ENCODE assay signal across 8 cellular contexts in genomic region chr7:30061786-30062185, GRCh38. TPM values are rescaled to one million over a fixed set of nuclear protein-coding genes. Genes with fewer than 3 reads are reported as not detected.
DNase-seq lines count a peak whose midpoint lies in the region; ATAC-seq and TF ChIP-seq lines count a peak whose summit lies in the region.
"Not testable (repeated sequence)": the region's sequence is repeated elsewhere in the genome, so short reads cannot be mapped to it uniquely, and the experiment has no call there.

No MANE protein-coding gene starts in this region.

- TF ChIP-seq RAD21 in liver (IDR thresholded peaks at IDR 0.05): peak; percentile 69 to 74

- WGBS in liver: 17% methylated on average over 3 of the region's 3 CpGs

- H3K9me3 ChIP-seq in CD8-positive, alpha-beta T cell (ENCODE audit: low read length); PC-9 (ENCODE audit: insufficient read depth, low read depth); liver (ENCODE audit: control insufficient read depth in 4 of 4, low read length in 3 of 4): not testable (repeated sequence)

- not testable (repeated sequence) for H3K9ac ChIP-seq in liver (ENCODE audit: low read depth in 1 of 2, low read length in 2 of 2)

- H3K27me3 ChIP-seq in CD8-positive, alpha-beta T cell (ENCODE audit: insufficient read depth, low read length); PC-9 (ENCODE audit: insufficient read depth, low read depth); liver (ENCODE audit: control insufficient read depth in 4 of 4, insufficient read depth in 4 of 4, low read length in 3 of 4): not testable (repeated sequence)

- not testable (repeated sequence) for H3K4me3 ChIP-seq in CD8-positive, alpha-beta T cell (ENCODE audit: low read depth, low read length); PC-9; liver (ENCODE audit: low read depth in 1 of 3, low read length in 3 of 3)

- H3K4me1 Mint-ChIP-seq in CD8-positive, alpha-beta T cell (ENCODE audit: low read depth); effector memory CD8-positive, alpha-beta T cell (ENCODE audit: low read depth in 2 of 2): not testable (repeated sequence)

- DNase-seq in CD8-positive, alpha-beta T cell: peak; percentile 2 to 60 (median 38)
- DNase-seq in HT1080 (ENCODE audit: low read depth) (peak; percentile 25), PC-9 (peak in 1 of 2 experiments; percentile 42), activated T-cell treated with anti-CD3 and anti-CD28 coated beads for 1 hour (ENCODE audit: low read depth) (peak; percentile 16)
- DNase-seq in effector memory CD8-positive, alpha-beta T cell: peak; percentile 10 to 20 (median 10)
- DNase-seq in stimulated activated CD4-positive, alpha-beta T cell treated with anti-CD3 and anti-CD28 coated beads, Interleukin-4, amount 100 ng/mL, for 24 hours: peak; percentile 14

- not testable (repeated sequence) for BruUV-seq in PC-9 (replicated peaks; lab: Mats Ljungman, UMichigan)

- H4K20me1 ChIP-seq in PC-9 (ENCODE audit: insufficient read depth): not testable (repeated sequence)

- H3K27ac ChIP-seq in CD8-positive, alpha-beta T cell (ENCODE audit: low read depth, low read length); PC-9; liver (ENCODE audit: low read depth in 1 of 2, low read length in 2 of 2): not testable (repeated sequence)

- not testable (repeated sequence) for H3K4me3 Mint-ChIP-seq in CD8-positive, alpha-beta T cell; effector memory CD8-positive, alpha-beta T cell

- H3K4me1 ChIP-seq in CD8-positive, alpha-beta T cell (ENCODE audit: insufficient read depth, low read length); PC-9 (replicated peaks; ENCODE audit: insufficient read depth); liver (ENCODE audit: control insufficient read depth in 4 of 4, insufficient read depth in 4 of 4, low read length in 3 of 4): not testable (repeated sequence)

- H3K36me3 Mint-ChIP-seq in CD8-positive, alpha-beta T cell: peaks cover 32% of the 10 kb centered on the region
- peaks cover 11% of the 10 kb centered on the region for H3K36me3 Mint-ChIP-seq in effector memory CD8-positive, alpha-beta T cell (ENCODE audit: insufficient read depth)

- H3K9me2 ChIP-seq in PC-9 (ENCODE audit: insufficient read depth): not testable (repeated sequence)

- not testable (repeated sequence) for H3K36me3 ChIP-seq in CD8-positive, alpha-beta T cell (ENCODE audit: insufficient read depth, low read length); PC-9 (ENCODE audit: low read depth); liver (ENCODE audit: control insufficient read depth in 4 of 4, insufficient read depth in 3 of 4, low read depth in 1 of 4, low read length in 3 of 4)

- not testable (repeated sequence) for H3K27me3 Mint-ChIP-seq in CD8-positive, alpha-beta T cell (ENCODE audit: low read depth); effector memory CD8-positive, alpha-beta T cell

- not testable (repeated sequence) for H3K79me2 ChIP-seq in PC-9 (ENCODE audit: low read depth)

- peak overlapping the region; percentile 32 for H3K27ac Mint-ChIP-seq in CD8-positive, alpha-beta T cell
- not testable (repeated sequence) for H3K27ac Mint-ChIP-seq in effector memory CD8-positive, alpha-beta T cell

- peak; percentile 95 for ATAC-seq in CD8-positive, alpha-beta T cell
- peak; percentile 69 for ATAC-seq in GM19463 (IDR thresholded peaks at IDR 0.05; ENCODE audit: unreplicated experiment)
- ATAC-seq in effector memory CD8-positive, alpha-beta T cell (replicated peaks): peak; percentile 82

- not testable (repeated sequence) for H2AFZ ChIP-seq in PC-9

- not testable (repeated sequence) for H3F3A ChIP-seq in PC-9 (ENCODE audit: insufficient read depth, low read depth)

- not testable (repeated sequence) for H3K9me3 Mint-ChIP-seq in CD8-positive, alpha-beta T cell; effector memory CD8-positive, alpha-beta T cell

- CTCF ChIA-PET in CD8-positive, alpha-beta T cell (lab: Charles Lee): interaction anchor here (0.6 to 4.2 kb wide), 47 partner anchors 9 to 725 kb away, joined by 3 to 32 read pairs (median 4); partner anchors contain the start of genes FKBP14 and PLEKHA8
- CTCF ChIA-PET in PC-9 (lab: Charles Lee): interaction anchor here (0.7 to 1.6 kb wide), 12 partner anchors 34 to 1140 kb away, joined by 3 to 13 read pairs (median 4); no protein-coding TSS in a partner anchor

- peak; percentile 49 for TF ChIP-seq CTCF in CD8-positive, alpha-beta T cell (IDR thresholded peaks at IDR 0.05)
- TF ChIP-seq CTCF in PC-9 (conservative IDR thresholded peaks at IDR 0.05) (peak; percentile 64), liver (IDR thresholded peaks at IDR 0.05; ENCODE audit: low read depth, low read length, missing input control) (peak; percentile 49)

- intact Hi-C loops in CD8-positive, alpha-beta T cell (cut with DNase I, micrococcal nuclease): loop anchor here (1.0 to 10.0 kb wide), 8 partner anchors 33 to 1137 kb away; partner anchors contain the start of gene PLEKHA8 (in 1 of the 2)
- intact Hi-C loops in PC-9 (cut with micrococcal nuclease; ENCODE audit: unreplicated experiment): loop anchor here (1.0 to 10.0 kb wide), 9 partner anchors 49 to 1135 kb away; partner anchors contain the start of gene ZNRF2

- H3K4me2 ChIP-seq in PC-9: not testable (repeated sequence)

- POLR2A ChIA-PET in CD8-positive, alpha-beta T cell (lab: Charles Lee): interaction anchor here (0.7 to 1.1 kb wide), 3 partner anchors 33 to 1289 kb away, joined by 3 to 4 read pairs (median 4); no protein-coding TSS in a partner anchor
- POLR2A ChIA-PET in PC-9 (lab: Charles Lee; ENCODE audit: unreplicated experiment): interaction anchor here (0.6 to 0.7 kb wide), 3 partner anchors 33 to 110 kb away, joined by 3 to 13 read pairs (median 7); no protein-coding TSS in a partner anchor

RNA-seq across cellular contexts. Expression of gene PLEKHA8, which starts 33.6 kb away (rescaled TPM):
- 1 to 10 TPM; 3.7 to 4.2 TPM for total RNA-seq in CD8-positive, alpha-beta T cell
- total RNA-seq in HT1080 (2014; rRNA removed; shearing (Covaris generic)): 5.3 and 8.5 TPM in 2 replicates
- polyA plus RNA-seq in HT1080 (2015; cell fraction: cytosol; rRNA removed): 5.2 and 6.9 TPM in 2 replicates
- 7.6 and 9.1 TPM in 2 replicates for polyA plus RNA-seq in HT1080 (2015; cell fraction: nucleus; rRNA removed)
- total RNA-seq in PC-9 (2021) (23.0 and 29.6 TPM in 2 replicates), liver (1 to 10 TPM; 3.0 to 5.4 TPM)
- polyA plus RNA-seq in liver: 1 to 10 TPM; 1.0 to 1.8 TPM

RNA-seq across cellular contexts. Expression of gene FKBP14, which starts 35.3 kb away (rescaled TPM):
- 1 to 10 TPM; 5.7 to 6.1 TPM for total RNA-seq in CD8-positive, alpha-beta T cell
- total RNA-seq in HT1080 (2014; rRNA removed; shearing (Covaris generic)): 6.4 and 7.7 TPM in 2 replicates
- 15.2 and 17.0 TPM in 2 replicates for polyA plus RNA-seq in HT1080 (2015; cell fraction: cytosol; rRNA removed)
- 15.7 and 17.6 TPM in 2 replicates for polyA plus RNA-seq in HT1080 (2015; cell fraction: nucleus; rRNA removed)
- total RNA-seq in PC-9 (2021): 29.8 and 29.9 TPM in 2 replicates
- 1 to 10 TPM; 4.3 to 6.1 TPM for total RNA-seq in liver
- 1 to 10 TPM; 2.6 to 2.7 TPM for polyA plus RNA-seq in liver
